33 cellular contexts compared by ENCODE assay signal in genomic region chr15:98207928-98208327, GRCh38.
"Had no signal": no experiment of that assay in that cellular context is flagged by ENCODE, and none has a peak within 500 bp of the region (broad histone marks: within the 10 kb centered on the region; RNA-seq: fewer than 3 reads in every experiment).

No MANE protein-coding gene starts in this region.

- DNase-seq: activated B cell treated with CpG ODN at 0.5 μM for 24 hours; activated CD4-positive, alpha-beta memory T cell treated with anti-CD3 and anti-CD28 coated beads for 36 hours; activated CD4-positive, alpha-beta T cell treated with anti-CD3 and anti-CD28 coated beads for 4 hours; activated CD4-positive, alpha-beta T cell treated with anti-CD3 and anti-CD28 coated beads, Interleukin-2, amount 10 ng/mL, durations not matched to agents 24 days and 14 days; activated CD4-positive, alpha-beta T cell treated with anti-CD3 and anti-CD28 coated beads, Interleukin-2, amount 50 U/mL, for 1 hour; activated CD4-positive, alpha-beta T cell treated with anti-CD3 and anti-CD28 coated beads, Interleukin-2, amount 50 U/mL, for 4 hours; activated CD4-positive, CD25-positive, alpha-beta regulatory T cell treated with anti-CD3 and anti-CD28 coated beads, Interleukin-2, amount 50 U/mL, for 72 hours; activated CD8-positive, alpha-beta memory T cell treated with anti-CD3 and anti-CD28 coated beads, Interleukin-2, amount 50 U/mL, for 4 hours; activated CD8-positive, alpha-beta T cell treated with anti-CD3 and anti-CD28 coated beads for 36 hours; activated effector memory CD4-positive, alpha-beta T cell treated with anti-CD3 and anti-CD28 coated beads, Interleukin-2, amount 50 U/mL, for 16 hours; activated gamma-delta T cell treated with Interleukin-2 at 50 U/mL for 16 hours; activated naive CD4-positive, alpha-beta T cell; activated naive CD4-positive, alpha-beta T cell treated with anti-CD3 and anti-CD28 coated beads for 36 hours; activated naive CD4-positive, alpha-beta T cell treated with anti-CD3 and anti-CD28 coated beads, Interleukin-2, amount 50 U/mL, for 16 hours; activated naive CD8-positive, alpha-beta T cell treated with anti-CD3 and anti-CD28 coated beads for 36 hours; activated T-cell treated with anti-CD3 and anti-CD28 coated beads for 4 hours; activated T-cell treated with anti-CD3 and anti-CD28 coated beads, Interleukin-2, amount 50 U/mL, for 1 hour; activated T-cell treated with anti-CD3 and anti-CD28 coated beads, Interleukin-2, amount 50 U/mL, for 4 hours; activated T-cell treated with anti-CD3 and anti-CD28 coated beads, Interleukin-2, amount 50 U/mL, for 72 hours; adrenal gland; amniotic stem cell; aorta; caudate nucleus; cerebellar nuclear complex; T-helper 1 cell; T-helper 2 cell; T-helper 9 cell had no signal

- FAIRE-seq: bronchial epithelial cell, TTC549 had no signal

- ATAC-seq: activated CD8-positive, alpha-beta T cell treated with anti-CD3 and anti-CD28 coated beads for 36 hours; activated naive CD4-positive, alpha-beta T cell treated with anti-CD3 and anti-CD28 coated beads, Interleukin-2, amount 50 U/mL, for 72 hours; activated T-cell treated with anti-CD3 and anti-CD28 coated beads, Interleukin-2, amount 50 U/mL, for 4 hours; activated T-cell treated with anti-CD3 and anti-CD28 coated beads, Interleukin-2, amount 50 U/mL, for 72 hours; activated T-helper 17 cell treated with anti-CD3 and anti-CD28 coated beads, Interleukin-2, amount 50 U/mL, for 72 hours had no signal

- H3K27ac ChIP-seq: adrenal gland, cardiac muscle cell, VCaP had no signal

- H3K27me3 ChIP-seq: adrenal gland, cardiac muscle cell had no signal

- H3K4me1 ChIP-seq: adrenal gland had no signal

- H3K9me3 ChIP-seq: adrenal gland had no signal

- H3K36me3 ChIP-seq: adrenal gland, cardiac muscle cell had no signal

- H3K4me3 ChIP-seq: adrenal gland, cardiac muscle cell had no signal
